26 cellular contexts compared by ENCODE assay signal in the genomic region with DNA sequence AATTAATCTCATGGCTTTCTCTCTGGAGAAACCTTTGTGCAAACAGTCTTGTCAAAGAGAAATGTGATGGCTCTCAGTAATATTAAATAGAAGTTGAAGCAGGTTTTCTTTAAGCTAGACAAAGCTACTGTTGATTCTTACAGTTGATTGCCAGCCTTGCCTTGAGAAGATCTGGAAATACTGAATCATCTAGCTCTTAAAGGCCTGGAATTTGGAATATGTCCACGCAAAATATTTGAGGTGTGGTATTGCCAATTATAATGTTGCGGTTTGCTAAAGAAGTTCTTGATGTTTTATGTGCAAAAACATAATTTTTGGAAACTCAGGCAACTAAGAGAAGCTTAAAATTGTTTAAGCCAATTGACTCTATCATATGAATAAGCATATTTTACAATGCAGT.
A peak's percentile ranks its signal among the peaks of the same experiment; 100 is the strongest.
DNase-seq lines count a peak whose midpoint lies in the region; ATAC-seq and TF ChIP-seq lines count a peak whose summit lies in the region.
"Had no signal": no experiment of that assay in that cellular context is flagged by ENCODE, and none has a peak within 500 bp of the region (broad histone marks: within the 10 kb centered on the region; RNA-seq: fewer than 3 reads in every experiment).

No MANE protein-coding gene starts in this region.

- H3K9me2 ChIP-seq in GM23338 (ENCODE audit: insufficient read depth): no peaks in the 10 kb centered on the region

- no peaks in the 10 kb centered on the region for H3K36me3 Mint-ChIP-seq in stimulated activated memory B cell treated with anti-CD40 and anti-IgM and Interleukin-4, amounts not matched to agents 10 μg/mL and 1 μg/mL and 100 μg/mL, for 72 hours
- no peaks in the 10 kb centered on the region for H3K36me3 Mint-ChIP-seq in GM23338 (ENCODE audit: low read depth)
- H3K36me3 Mint-ChIP-seq: activated CD8-positive, alpha-beta memory T cell treated with anti-CD3 and anti-CD28 coated beads, Interleukin-2, amount 10 ng/mL, durations not matched to agents 7 days and 5 days; CD4-positive, CD25-positive, alpha-beta regulatory T cell; stimulated activated naive B cell treated with anti-CD40 and anti-IgM and Interleukin-4, amounts not matched to agents 10 μg/mL and 1 μg/mL and 100 μg/mL, for 72 hours; T-cell had no signal

- H3F3A ChIP-seq in GM23338 (replicated peaks; ENCODE audit: low read depth): no peaks in the 10 kb centered on the region

- no peaks in the 10 kb centered on the region for H4K20me1 ChIP-seq in GM23338 (replicated peaks; ENCODE audit: insufficient read depth)

- H3K36me3 ChIP-seq in GM23338 (ENCODE audit: insufficient read depth): no peaks in the 10 kb centered on the region
- H3K36me3 ChIP-seq: gastrocnemius medialis, right lobe of liver, suprapubic skin had no signal

- no peak for TF ChIP-seq CTCF in GM23338 (conservative IDR thresholded peaks at IDR 0.05; ENCODE audit: low read depth in 2 of 2)

- no peak for ATAC-seq in HG02938 (IDR thresholded peaks at IDR 0.05; ENCODE audit: unreplicated experiment)
- no peak for ATAC-seq in stimulated activated memory B cell treated with anti-CD40 and anti-IgM and Interleukin-4, amounts not matched to agents 10 μg/mL and 1 μg/mL and 100 μg/mL, for 72 hours
- no peak for ATAC-seq in GM23338
- no peak for ATAC-seq in GM19397 (IDR thresholded peaks at IDR 0.05; ENCODE audit: unreplicated experiment)
- ATAC-seq: activated CD8-positive, alpha-beta memory T cell treated with anti-CD3 and anti-CD28 coated beads, Interleukin-2, amount 10 ng/mL, durations not matched to agents 7 days and 5 days; gastrocnemius medialis; HepG2; right lobe of liver; stimulated activated naive B cell treated with anti-CD40 and anti-IgM and Interleukin-4, amounts not matched to agents 10 μg/mL and 1 μg/mL and 100 μg/mL, for 72 hours; T-cell had no signal

- no peaks in the 10 kb centered on the region for H3K4me1 Mint-ChIP-seq in stimulated activated memory B cell treated with anti-CD40 and anti-IgM and Interleukin-4, amounts not matched to agents 10 μg/mL and 1 μg/mL and 100 μg/mL, for 72 hours
- H3K4me1 Mint-ChIP-seq in GM23338: peaks cover 17% of the 10 kb centered on the region

- H3K9me3 Mint-ChIP-seq in stimulated activated memory B cell treated with anti-CD40 and anti-IgM and Interleukin-4, amounts not matched to agents 10 μg/mL and 1 μg/mL and 100 μg/mL, for 72 hours: peaks cover 2% of the 10 kb centered on the region
- H3K9me3 Mint-ChIP-seq in GM23338: peaks cover 3% of the 10 kb centered on the region; the same call in 1 of the 3 replicates
- H3K9me3 Mint-ChIP-seq: CD4-positive, CD25-positive, alpha-beta regulatory T cell; stimulated activated naive B cell treated with anti-CD40 and anti-IgM and Interleukin-4, amounts not matched to agents 10 μg/mL and 1 μg/mL and 100 μg/mL, for 72 hours; T-cell had no signal

- no peak overlapping the region for H3K4me3 ChIP-seq in GM23338
- H3K4me3 ChIP-seq: gastrocnemius medialis, hepatocyte, right lobe of liver, suprapubic skin had no signal

- no peaks in the 10 kb centered on the region for H3K27me3 ChIP-seq in GM23338 (ENCODE audit: insufficient read depth)
- H3K27me3 ChIP-seq: gastrocnemius medialis, hepatocyte, right lobe of liver, suprapubic skin had no signal

- no peak overlapping the region for H2AFZ ChIP-seq in GM23338
- H2AFZ ChIP-seq: hepatocyte had no signal

- H3K27me3 Mint-ChIP-seq in stimulated activated memory B cell treated with anti-CD40 and anti-IgM and Interleukin-4, amounts not matched to agents 10 μg/mL and 1 μg/mL and 100 μg/mL, for 72 hours: no peaks in the 10 kb centered on the region
- H3K27me3 Mint-ChIP-seq in GM23338 (ENCODE audit: insufficient read depth, low read depth, poor library complexity): peaks cover 2% of the 10 kb centered on the region

- H3K27ac Mint-ChIP-seq in stimulated activated memory B cell treated with anti-CD40 and anti-IgM and Interleukin-4, amounts not matched to agents 10 μg/mL and 1 μg/mL and 100 μg/mL, for 72 hours: no peak overlapping the region
- H3K27ac Mint-ChIP-seq in GM23338: no peak overlapping the region
- H3K27ac Mint-ChIP-seq: activated CD8-positive, alpha-beta memory T cell treated with anti-CD3 and anti-CD28 coated beads, Interleukin-2, amount 10 ng/mL, durations not matched to agents 7 days and 5 days; CD4-positive, CD25-positive, alpha-beta regulatory T cell; stimulated activated naive B cell treated with anti-CD40 and anti-IgM and Interleukin-4, amounts not matched to agents 10 μg/mL and 1 μg/mL and 100 μg/mL, for 72 hours; T-cell had no signal

- DNase-seq in A172 (ENCODE audit: low spot score) (peak; percentile 66), HCEC 1CT (peak; percentile 6), astrocyte of the hippocampus (ENCODE audit: low read depth, low spot score) (peak; percentile 87), myocyte (ENCODE audit: low read depth) (peak; percentile 31), GM23338 (ENCODE audit: low spot score) (no peak)
- DNase-seq: activated CD4-positive, CD25-positive, alpha-beta regulatory T cell; activated CD8-positive, alpha-beta memory T cell treated with anti-CD3 and anti-CD28 coated beads, Interleukin-2, amount 10 ng/mL, durations not matched to agents 7 days and 5 days; activated naive CD4-positive, alpha-beta T cell; activated T-cell treated with anti-CD3 and anti-CD28 coated beads, Interleukin-2, amount 50 U/mL, for 48 hours; amniotic stem cell; CD4-positive, CD25-positive, alpha-beta regulatory T cell; gastrocnemius medialis; Karpas-422; mesenchymal stem cell; right lobe of liver; RPMI8226; stimulated activated CD4-positive, alpha-beta T cell treated with anti-CD3 and anti-CD28 coated beads, Interleukin-4, amount 100 ng/mL, for 4 hours; stimulated activated naive B cell treated with anti-CD40 and anti-IgM and Interleukin-4, amounts not matched to agents 10 μg/mL and 1 μg/mL and 100 μg/mL, for 72 hours; T-cell had no signal

- H3K4me1 ChIP-seq in GM23338 (ENCODE audit: insufficient read depth): 0 out of 2 replicates have a peak, but pooled peaks cover 5% of the 10 kb centered on the region

- no peak overlapping the region for H3K27ac ChIP-seq in GM23338 (ENCODE audit: low read depth)
- H3K27ac ChIP-seq: 22Rv1, gastrocnemius medialis, hepatocyte, right lobe of liver, suprapubic skin had no signal

- no peak overlapping the region for H3K4me3 Mint-ChIP-seq in stimulated activated memory B cell treated with anti-CD40 and anti-IgM and Interleukin-4, amounts not matched to agents 10 μg/mL and 1 μg/mL and 100 μg/mL, for 72 hours
- no peak overlapping the region for H3K4me3 Mint-ChIP-seq in GM23338
- H3K4me3 Mint-ChIP-seq: activated CD8-positive, alpha-beta memory T cell treated with anti-CD3 and anti-CD28 coated beads, Interleukin-2, amount 10 ng/mL, durations not matched to agents 7 days and 5 days; CD4-positive, CD25-positive, alpha-beta regulatory T cell; stimulated activated naive B cell treated with anti-CD40 and anti-IgM and Interleukin-4, amounts not matched to agents 10 μg/mL and 1 μg/mL and 100 μg/mL, for 72 hours; T-cell had no signal

- H3K79me2 ChIP-seq in GM23338 (replicated peaks; ENCODE audit: insufficient read depth): no peaks in the 10 kb centered on the region
- H3K79me2 ChIP-seq: hepatocyte had no signal

- no peak overlapping the region for H3K4me2 ChIP-seq in GM23338
- H3K4me2 ChIP-seq: hepatocyte had no signal

TF ChIP-seq in GM23338, 12 proteins besides CTCF, POLR2A, EP300 and RAD21:
- TF ChIP-seq EZH2phosphoT487 (IDR thresholded peaks at IDR 0.05; ENCODE audit: unreplicated experiment): no peak
- no peak for TF ChIP-seq POLR2AphosphoS5 (IDR thresholded peaks at IDR 0.05; ENCODE audit: low read depth)
